22 cellular contexts compared by ENCODE assay signal in genomic region chr20:50798650-50799049, GRCh38. TPM values are rescaled to one million over a fixed set of nuclear protein-coding genes. Genes with fewer than 3 reads are reported as not detected.
DNase-seq lines count a peak whose midpoint lies in the region; ATAC-seq and TF ChIP-seq lines count a peak whose summit lies in the region.
"Had no signal": no experiment of that assay in that cellular context is flagged by ENCODE, and none has a peak within 500 bp of the region (broad histone marks: within the 10 kb centered on the region; RNA-seq: fewer than 3 reads in every experiment).

No MANE protein-coding gene starts in this region.

- no peak overlapping the region for H4K8ac ChIP-seq in IMR-90 (ENCODE audit: low read depth in 2 of 2, low read length in 2 of 2)

- H3K14ac ChIP-seq in IMR-90 (replicated peaks; ENCODE audit: low read depth, low read length) = no peak overlapping the region

- CTCF ChIA-PET in IMR-90 (lab: Yijun Ruan, JAX) = no interaction called here
- CTCF ChIA-PET in activated CD4-positive, alpha-beta memory T cell treated with anti-CD3 and anti-CD28 coated beads, Interleukin-2, amount 10 ng/mL, durations not matched to agents 7 days and 5 days (lab: Charles Lee) = interaction anchor here (1.8 kb wide), 1 partner anchor 8 kb away, joined by 10 read pairs; no protein-coding TSS in a partner anchor

- H3K27me3 Mint-ChIP-seq in activated naive CD8-positive, alpha-beta T cell treated with anti-CD3 and anti-CD28 coated beads, Interleukin-2, amount 10 ng/mL, durations not matched to agents 7 days and 5 days = no peaks in the 10 kb centered on the region
- H3K27me3 Mint-ChIP-seq in activated naive CD8-positive, alpha-beta T cell treated with anti-CD3 and anti-CD28 coated beads for 36 hours = no peaks in the 10 kb centered on the region
- no peaks in the 10 kb centered on the region for H3K27me3 Mint-ChIP-seq in activated CD4-positive, alpha-beta memory T cell treated with anti-CD3 and anti-CD28 coated beads, Interleukin-2, amount 10 ng/mL, durations not matched to agents 7 days and 5 days
- H3K27me3 Mint-ChIP-seq: CD8-positive, alpha-beta memory T cell; stimulated activated naive CD8-positive, alpha-beta T cell treated with anti-CD3 and anti-CD28 coated beads, Interleukin-15, Interleukin-2, amounts not matched to agents 100 ng/mL and 50 ng/mL, for 24 hours had no signal

- H3K4me1 Mint-ChIP-seq in activated naive CD8-positive, alpha-beta T cell treated with anti-CD3 and anti-CD28 coated beads, Interleukin-2, amount 10 ng/mL, durations not matched to agents 7 days and 5 days = peaks cover 24% of the 10 kb centered on the region
- peaks cover 32% of the 10 kb centered on the region for H3K4me1 Mint-ChIP-seq in activated naive CD8-positive, alpha-beta T cell treated with anti-CD3 and anti-CD28 coated beads for 36 hours
- H3K4me1 Mint-ChIP-seq in activated CD4-positive, alpha-beta memory T cell treated with anti-CD3 and anti-CD28 coated beads, Interleukin-2, amount 10 ng/mL, durations not matched to agents 7 days and 5 days = peaks cover 12% of the 10 kb centered on the region

- no peak overlapping the region for H2AFZ ChIP-seq in IMR-90 (replicated peaks; ENCODE audit: low read length, poor library complexity)
- H2AFZ ChIP-seq: neural progenitor cell had no signal

- peaks cover 3% of the 10 kb centered on the region; the same call in 1 of the 2 replicates for H3K9me1 ChIP-seq in IMR-90 (ENCODE audit: insufficient read depth, low read length)

- intact Hi-C loops in IMR-90 (cut with micrococcal nuclease) (loop anchor here (1.0 kb wide), 1 partner anchor 17 kb away; no protein-coding TSS in a partner anchor), thyroid gland (cut with DNase I) (no loop called here), head of caudate nucleus (cut with DNase I) (no loop called here)

- no peak overlapping the region for H3K9ac ChIP-seq in IMR-90 (ENCODE audit: low read depth, low read length)
- H3K9ac ChIP-seq: neural progenitor cell had no signal

- H3K36me3 ChIP-seq in IMR-90 (ENCODE audit: control insufficient read depth, insufficient read depth, low read length) (no peaks in the 10 kb centered on the region), thyroid gland (no peaks in the 10 kb centered on the region)
- H3K36me3 ChIP-seq: adrenal gland, neural progenitor cell, right atrium auricular region, vagina had no signal

- H2AK9ac ChIP-seq in IMR-90 (replicated peaks; ENCODE audit: low read depth, low read length, poor library complexity) = peak overlapping the region; percentile 75

- no peak for DNase-seq in activated naive CD8-positive, alpha-beta T cell treated with anti-CD3 and anti-CD28 coated beads, Interleukin-2, amount 10 ng/mL, durations not matched to agents 7 days and 5 days
- no peak for DNase-seq in activated naive CD8-positive, alpha-beta T cell treated with anti-CD3 and anti-CD28 coated beads for 36 hours
- DNase-seq in IMR-90 (no peak), caudate nucleus (lab: John Stamatoyannopoulos, UW) (no peak), thyroid gland (no peak), head of caudate nucleus (no peak), glomerular visceral epithelial cell (ENCODE audit: extremely low spot score) (no peak)
- no peak for DNase-seq in activated CD4-positive, alpha-beta memory T cell treated with anti-CD3 and anti-CD28 coated beads, Interleukin-2, amount 10 ng/mL, durations not matched to agents 7 days and 5 days
- DNase-seq: activated CD4-positive, alpha-beta T cell treated with anti-CD3 and anti-CD28 coated beads, Interleukin-2, amount 50 U/mL, for 1 hour; activated T-cell treated with anti-CD3 and anti-CD28 coated beads, Interleukin-2, amount 50 U/mL, for 1 hour; adrenal gland; CD8-positive, alpha-beta memory T cell; cerebellar nuclear complex; islet precursor cell; NCI-H1417; NCI-H2171 treated with DMSO at 0.1 percent for 48 hours; NCI-H748 treated with DMSO at 0.1 percent for 48 hours; SW 1271 had no signal

- H3K4me2 ChIP-seq in IMR-90 (ENCODE audit: low read depth, low read length) = no peak overlapping the region
- H3K4me2 ChIP-seq: neural progenitor cell had no signal

- ATAC-seq in activated naive CD8-positive, alpha-beta T cell treated with anti-CD3 and anti-CD28 coated beads, Interleukin-2, amount 10 ng/mL, durations not matched to agents 7 days and 5 days (ENCODE audit: low read depth) = no peak
- no peak for ATAC-seq in IMR-90 (ENCODE audit: low read depth)

- peaks cover 2% of the 10 kb centered on the region; the same call in 1 of the 2 replicates for H3K4me1 ChIP-seq in IMR-90 (ENCODE audit: control insufficient read depth, insufficient read depth, low read length)
- H3K4me1 ChIP-seq in thyroid gland = peaks cover 4 to 26% of the 10 kb centered on the region in 2 donors

- BruUV-seq in IMR-90 (replicated peaks; lab: Mats Ljungman, UMichigan) = no TSS peak

- H3K27me3 ChIP-seq in IMR-90 (ENCODE audit: control insufficient read depth, insufficient read depth, low read length) = no peaks in the 10 kb centered on the region
- H3K27me3 ChIP-seq in thyroid gland = no peaks in the 10 kb centered on the region
- H3K27me3 ChIP-seq: adrenal gland, right atrium auricular region, vagina had no signal

- H2BK120ac ChIP-seq in IMR-90 (ENCODE audit: low read depth, low read length) = no peak overlapping the region

- dilution Hi-C loops in IMR-90 (cut with HindIII; ENCODE audit: low sequenced_read_pairs, unreplicated experiment) = no loop called here

- no peaks in the 10 kb centered on the region for H3K9me3 Mint-ChIP-seq in activated naive CD8-positive, alpha-beta T cell treated with anti-CD3 and anti-CD28 coated beads, Interleukin-2, amount 10 ng/mL, durations not matched to agents 7 days and 5 days
- no peaks in the 10 kb centered on the region for H3K9me3 Mint-ChIP-seq in activated naive CD8-positive, alpha-beta T cell treated with anti-CD3 and anti-CD28 coated beads for 36 hours
- no peaks in the 10 kb centered on the region for H3K9me3 Mint-ChIP-seq in activated CD4-positive, alpha-beta memory T cell treated with anti-CD3 and anti-CD28 coated beads, Interleukin-2, amount 10 ng/mL, durations not matched to agents 7 days and 5 days
- H3K9me3 Mint-ChIP-seq: CD8-positive, alpha-beta memory T cell; neural progenitor cell; stimulated activated naive CD8-positive, alpha-beta T cell treated with anti-CD3 and anti-CD28 coated beads, Interleukin-15, Interleukin-2, amounts not matched to agents 100 ng/mL and 50 ng/mL, for 24 hours had no signal

- no peak overlapping the region for H3K4ac ChIP-seq in IMR-90 (ENCODE audit: low read depth, low read length)

- in situ Hi-C loops in IMR-90 (cut with MboI; ENCODE audit: low sequenced_read_pairs) = loop anchor here (10.0 kb wide), 1 partner anchor 526 kb away; no protein-coding TSS in a partner anchor

- no peak overlapping the region for H3K56ac ChIP-seq in IMR-90 (ENCODE audit: extremely low read depth, insufficient read depth, low read length)

- H2BK15ac ChIP-seq in IMR-90 (ENCODE audit: low read depth, low read length) = no peak overlapping the region

- H4K20me1 ChIP-seq in IMR-90 (ENCODE audit: insufficient read depth, low read length) = 0 out of 2 replicates have a peak, but pooled peaks cover 6% of the 10 kb centered on the region

- POLR2A ChIA-PET in activated naive CD8-positive, alpha-beta T cell treated with anti-CD3 and anti-CD28 coated beads, Interleukin-2, amount 10 ng/mL, durations not matched to agents 7 days and 5 days (lab: Charles Lee) = interaction anchor here (0.7 kb wide), 1 partner anchor 133 kb away, joined by 3 read pairs; no protein-coding TSS in a partner anchor
- POLR2A ChIA-PET in IMR-90 (lab: Charles Lee; ENCODE audit: unreplicated experiment) = no interaction called here
- POLR2A ChIA-PET in activated CD4-positive, alpha-beta memory T cell treated with anti-CD3 and anti-CD28 coated beads, Interleukin-2, amount 10 ng/mL, durations not matched to agents 7 days and 5 days (lab: Charles Lee) = no interaction called here

- TF ChIP-seq CTCF in IMR-90 (conservative IDR thresholded peaks at IDR 0.05; ENCODE audit: low read depth, low read length) = no peak
- no peak for TF ChIP-seq CTCF in thyroid gland (IDR thresholded peaks at IDR 0.05)

- no peak for TF ChIP-seq POLR2A in IMR-90 (IDR thresholded peaks at IDR 0.05; ENCODE audit: low read depth, low read length)
- no peak for TF ChIP-seq POLR2A in thyroid gland (IDR thresholded peaks at IDR 0.05)

- H3K18ac ChIP-seq in IMR-90 (ENCODE audit: low read depth, low read length) = no peak overlapping the region

- peak overlapping the region; percentile 37 for H3K27ac Mint-ChIP-seq in activated naive CD8-positive, alpha-beta T cell treated with anti-CD3 and anti-CD28 coated beads, Interleukin-2, amount 10 ng/mL, durations not matched to agents 7 days and 5 days
- H3K27ac Mint-ChIP-seq in activated naive CD8-positive, alpha-beta T cell treated with anti-CD3 and anti-CD28 coated beads for 36 hours = no peak overlapping the region
- H3K27ac Mint-ChIP-seq in activated CD4-positive, alpha-beta memory T cell treated with anti-CD3 and anti-CD28 coated beads, Interleukin-2, amount 10 ng/mL, durations not matched to agents 7 days and 5 days = no peak overlapping the region
- H3K27ac Mint-ChIP-seq: CD8-positive, alpha-beta memory T cell; neural progenitor cell had no signal

- no peak overlapping the region for H4K5ac ChIP-seq in IMR-90 (ENCODE audit: low read depth, low read length)

- H3K27ac ChIP-seq in IMR-90 (ENCODE audit: insufficient read depth, low read length) (no peak overlapping the region), caudate nucleus (ENCODE audit: low read depth, low read length) (peak overlapping the region; percentile 31), thyroid gland (peak overlapping the region; percentile 88 to 91 (median 90))
- H3K27ac ChIP-seq: adrenal gland, neural progenitor cell, right atrium auricular region, vagina had no signal

- no peak overlapping the region for H4K91ac ChIP-seq in IMR-90 (ENCODE audit: insufficient read depth, low read depth, low read length)

- peaks cover 4% of the 10 kb centered on the region for H3K36me3 Mint-ChIP-seq in activated naive CD8-positive, alpha-beta T cell treated with anti-CD3 and anti-CD28 coated beads, Interleukin-2, amount 10 ng/mL, durations not matched to agents 7 days and 5 days
- peaks cover 4% of the 10 kb centered on the region for H3K36me3 Mint-ChIP-seq in activated naive CD8-positive, alpha-beta T cell treated with anti-CD3 and anti-CD28 coated beads for 36 hours
- H3K36me3 Mint-ChIP-seq in activated CD4-positive, alpha-beta memory T cell treated with anti-CD3 and anti-CD28 coated beads, Interleukin-2, amount 10 ng/mL, durations not matched to agents 7 days and 5 days (ENCODE audit: low read depth) = no peaks in the 10 kb centered on the region
- H3K36me3 Mint-ChIP-seq: neural progenitor cell had no signal

- no peak overlapping the region for H2AK5ac ChIP-seq in IMR-90 (ENCODE audit: low read depth, low read length)

- no peak overlapping the region for H3K4me3 Mint-ChIP-seq in activated naive CD8-positive, alpha-beta T cell treated with anti-CD3 and anti-CD28 coated beads, Interleukin-2, amount 10 ng/mL, durations not matched to agents 7 days and 5 days
- no peak overlapping the region for H3K4me3 Mint-ChIP-seq in activated naive CD8-positive, alpha-beta T cell treated with anti-CD3 and anti-CD28 coated beads for 36 hours
- H3K4me3 Mint-ChIP-seq in activated CD4-positive, alpha-beta memory T cell treated with anti-CD3 and anti-CD28 coated beads, Interleukin-2, amount 10 ng/mL, durations not matched to agents 7 days and 5 days = no peak overlapping the region
- H3K4me3 Mint-ChIP-seq: neural progenitor cell; stimulated activated naive CD8-positive, alpha-beta T cell treated with anti-CD3 and anti-CD28 coated beads, Interleukin-15, Interleukin-2, amounts not matched to agents 100 ng/mL and 50 ng/mL, for 24 hours had no signal

- TF ChIP-seq RAD21 in IMR-90 (IDR thresholded peaks at IDR 0.05; ENCODE audit: low read length) = no peak

- no peak overlapping the region for H3K23ac ChIP-seq in IMR-90 (ENCODE audit: low read depth, low read length)

- peaks cover 25% of the 10 kb centered on the region in 2 experiments for H3K79me1 ChIP-seq in IMR-90 (ENCODE audit: low read depth in 1 of 2, low read length in 2 of 2)

- H3K9me3 ChIP-seq in IMR-90 (ENCODE audit: control insufficient read depth, insufficient read depth, low read length) = no peaks in the 10 kb centered on the region
- no peaks in the 10 kb centered on the region for H3K9me3 ChIP-seq in thyroid gland
- H3K9me3 ChIP-seq: adrenal gland, right atrium auricular region, vagina had no signal

- H2BK20ac ChIP-seq in IMR-90 (ENCODE audit: low read depth, low read length) = no peak overlapping the region

- H2BK5ac ChIP-seq in IMR-90 (ENCODE audit: low read depth, low read length, poor library complexity, severe bottlenecking) = no peak overlapping the region

- H3K4me3 ChIP-seq in IMR-90 (ENCODE audit: insufficient read depth, low read depth, low read length) = no peak overlapping the region
- no peak overlapping the region for H3K4me3 ChIP-seq in thyroid gland (replicated peaks in 1 of 3)
- H3K4me3 ChIP-seq: adrenal gland, neural progenitor cell, right atrium auricular region, vagina had no signal

- 92% methylated on average over 7 of the region's 7 CpGs; no CpG with 5 or more reads in 1 of the 2 experiments for WGBS in IMR-90 (ENCODE audit: extremely low coverage in 2 of 2, insufficient read length in 1 of 2), 2 experiments
- 89 to 90% methylated on average over 7 of the region's 7 CpGs for WGBS in thyroid gland, 2 donors

RNA-seq across cellular contexts. Expression of gene BCAS4, which starts 3.8 kb away (rescaled TPM):
- 10 to 100 TPM; 35.0 to 35.2 TPM for total RNA-seq in activated naive CD8-positive, alpha-beta T cell treated with anti-CD3 and anti-CD28 coated beads, Interleukin-2, amount 10 ng/mL, durations not matched to agents 7 days and 5 days
- 10 to 100 TPM; 27.1 to 28.9 TPM for total RNA-seq in activated naive CD8-positive, alpha-beta T cell treated with anti-CD3 and anti-CD28 coated beads for 36 hours
- 40.0 and 47.5 TPM in 2 replicates for total RNA-seq in IMR-90 (2012; rRNA removed)
- 42.7 and 46.9 TPM in 2 replicates for polyA plus RNA-seq in IMR-90 (2012; rRNA removed)
- 29.3 and 63.1 TPM in 2 replicates for polyA plus RNA-seq in IMR-90 (2012; cell fraction: cytosol; rRNA removed)
- polyA plus RNA-seq in IMR-90 (2012; cell fraction: nucleus; rRNA removed; ENCODE audit: low replicate concordance) = 24.3 and 25.0 TPM in 2 replicates
- total RNA-seq in thyroid gland = 10 to 100 TPM in 3 of 4 donors, 1 to 10 TPM in 1; 6.6 to 15.7 (median 13.1) TPM
- 1 to 10 TPM; 6.3 to 6.6 TPM for total RNA-seq in activated CD4-positive, alpha-beta memory T cell treated with anti-CD3 and anti-CD28 coated beads, Interleukin-2, amount 10 ng/mL, durations not matched to agents 7 days and 5 days
